ENCODE assay signal across 11 cellular contexts in the genomic region with DNA sequence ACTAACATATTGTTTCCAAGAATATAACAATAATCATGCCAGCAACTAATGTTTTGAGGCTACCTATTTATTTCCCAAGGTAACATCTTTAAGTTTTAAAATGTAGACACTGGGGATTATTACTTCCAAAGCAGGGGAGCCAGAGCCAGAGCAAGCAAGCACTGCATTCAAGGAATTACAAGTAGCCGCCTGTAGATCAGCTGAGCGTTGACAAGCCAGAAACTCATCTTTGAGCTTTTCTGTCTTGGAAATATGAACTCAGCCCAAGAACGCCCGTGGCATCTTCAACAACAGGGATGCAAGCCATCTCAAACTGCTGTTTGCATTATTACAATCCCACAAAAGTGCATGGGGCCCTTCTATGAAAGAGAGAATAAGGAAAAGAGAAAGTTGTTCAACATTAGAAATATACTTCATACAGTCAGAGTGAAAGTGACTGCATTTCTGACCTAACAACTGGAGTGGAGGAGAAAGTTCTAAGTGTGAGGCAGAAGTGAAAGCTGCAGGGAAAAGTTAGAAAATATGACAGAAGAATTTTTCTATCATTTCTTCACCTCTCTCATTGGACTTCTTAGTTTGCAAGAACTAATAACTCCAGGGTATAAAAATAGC. TPM values are rescaled to one million over a fixed set of nuclear protein-coding genes. Genes with fewer than 3 reads are reported as not detected.
DNase-seq lines count a peak whose midpoint lies in the region; ATAC-seq lines count a peak whose summit lies in the region.
"Had no signal": no experiment of that assay in that cellular context is flagged by ENCODE, and none has a peak within 500 bp of the region (broad histone marks: within the 10 kb centered on the region; RNA-seq: fewer than 3 reads in every experiment).

No MANE protein-coding gene starts in this region.

- ATAC-seq in GM18517 (IDR thresholded peaks at IDR 0.05; ENCODE audit: unreplicated experiment), result peak; percentile 76
- ATAC-seq in GM21576 (IDR thresholded peaks at IDR 0.05; ENCODE audit: unreplicated experiment), result peak; percentile 90
- ATAC-seq in HG03469 (IDR thresholded peaks at IDR 0.05; ENCODE audit: unreplicated experiment), result peak; percentile 93
- no peak for ATAC-seq in activated CD8-positive, alpha-beta memory T cell treated with anti-CD3 and anti-CD28 coated beads, Interleukin-2, amount 10 ng/mL, durations not matched to agents 7 days and 5 days
- ATAC-seq: activated CD4-positive, alpha-beta T cell treated with anti-CD3 and anti-CD28 coated beads for 36 hours; natural killer cell had no signal

- H3K27me3 Mint-ChIP-seq in activated CD8-positive, alpha-beta memory T cell treated with anti-CD3 and anti-CD28 coated beads, Interleukin-2, amount 10 ng/mL, durations not matched to agents 7 days and 5 days, result peaks cover 65% of the 10 kb centered on the region

- no peaks in the 10 kb centered on the region for H3K9me3 Mint-ChIP-seq in activated CD8-positive, alpha-beta memory T cell treated with anti-CD3 and anti-CD28 coated beads, Interleukin-2, amount 10 ng/mL, durations not matched to agents 7 days and 5 days (ENCODE audit: low read depth)
- H3K9me3 Mint-ChIP-seq: natural killer cell had no signal

- no peaks in the 10 kb centered on the region for H3K36me3 Mint-ChIP-seq in activated CD8-positive, alpha-beta memory T cell treated with anti-CD3 and anti-CD28 coated beads, Interleukin-2, amount 10 ng/mL, durations not matched to agents 7 days and 5 days
- H3K36me3 Mint-ChIP-seq: natural killer cell had no signal

- H3K27ac Mint-ChIP-seq in activated CD8-positive, alpha-beta memory T cell treated with anti-CD3 and anti-CD28 coated beads, Interleukin-2, amount 10 ng/mL, durations not matched to agents 7 days and 5 days, result no peak overlapping the region
- H3K27ac Mint-ChIP-seq: activated CD4-positive, alpha-beta T cell treated with anti-CD3 and anti-CD28 coated beads for 36 hours; natural killer cell had no signal

- CTCF ChIA-PET in activated CD8-positive, alpha-beta memory T cell treated with anti-CD3 and anti-CD28 coated beads, Interleukin-2, amount 10 ng/mL, durations not matched to agents 7 days and 5 days (lab: Charles Lee), result no interaction called here

- peak; percentile 29 for DNase-seq in globus pallidus (ENCODE audit: low spot score)
- no peak for DNase-seq in NCI-H1436 treated with DMSO at 0.1 percent for 48 hours (lab: John Stamatoyannopoulos, UW)
- no peak for DNase-seq in activated CD8-positive, alpha-beta memory T cell treated with anti-CD3 and anti-CD28 coated beads, Interleukin-2, amount 10 ng/mL, durations not matched to agents 7 days and 5 days
- DNase-seq in NCI-H1417 treated with DMSO at 0.1 percent for 48 hours (lab: John Stamatoyannopoulos, UW), result no peak
- DNase-seq in NCI-H1694 treated with DMSO at 0.1 percent for 48 hours (lab: John Stamatoyannopoulos, UW), result no peak
- DNase-seq: activated CD4-positive, alpha-beta T cell treated with anti-CD3 and anti-CD28 coated beads for 36 hours; COR-L47; natural killer cell had no signal

- H3K4me1 Mint-ChIP-seq in activated CD8-positive, alpha-beta memory T cell treated with anti-CD3 and anti-CD28 coated beads, Interleukin-2, amount 10 ng/mL, durations not matched to agents 7 days and 5 days, result no peaks in the 10 kb centered on the region
- H3K4me1 Mint-ChIP-seq: activated CD4-positive, alpha-beta T cell treated with anti-CD3 and anti-CD28 coated beads for 36 hours; natural killer cell had no signal

- no peak overlapping the region for H3K4me3 Mint-ChIP-seq in activated CD8-positive, alpha-beta memory T cell treated with anti-CD3 and anti-CD28 coated beads, Interleukin-2, amount 10 ng/mL, durations not matched to agents 7 days and 5 days
- H3K4me3 Mint-ChIP-seq: activated CD4-positive, alpha-beta T cell treated with anti-CD3 and anti-CD28 coated beads for 36 hours; natural killer cell had no signal

RNA-seq across cellular contexts. Expression of a gene that starts 6.5 kb away (rescaled TPM):
- total RNA-seq in activated CD8-positive, alpha-beta memory T cell treated with anti-CD3 and anti-CD28 coated beads, Interleukin-2, amount 10 ng/mL, durations not matched to agents 7 days and 5 days, result 1 to 10 TPM; 2.4 to 3.2 TPM
